Comparison of ENCODE assay signal across 19 cellular contexts in the genomic region with DNA sequence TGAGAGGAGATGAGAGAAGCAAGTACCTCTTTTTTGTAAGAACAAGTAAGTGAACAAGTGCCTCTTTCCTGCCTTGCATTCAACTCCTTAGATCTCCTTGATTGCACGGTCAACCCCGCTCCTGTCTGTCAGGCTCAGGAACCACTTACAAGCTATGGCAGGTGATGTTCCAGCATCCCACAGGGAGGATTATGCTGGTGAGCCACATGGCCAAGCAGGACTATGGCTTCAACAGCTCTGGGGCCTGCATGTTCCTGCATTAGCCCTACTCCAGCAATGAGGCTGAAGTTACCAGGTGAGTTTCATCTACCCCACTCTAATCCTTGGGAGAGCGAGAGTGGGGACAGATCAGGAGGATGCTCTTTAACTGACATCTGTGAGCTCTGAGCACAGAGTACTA.
"Had no signal": no experiment of that assay in that cellular context is flagged by ENCODE, and none has a peak within 500 bp of the region (broad histone marks: within the 10 kb centered on the region; RNA-seq: fewer than 3 reads in every experiment).

No MANE protein-coding gene starts in this region.

- H3K27ac ChIP-seq: colonic mucosa, parathyroid adenoma, psoas muscle, right lobe of liver, skin epidermis, thyroid gland, upper lobe of left lung, uterus had no signal

- ATAC-seq: mucosa of descending colon, psoas muscle, right lobe of liver had no signal

- H3K9me3 Mint-ChIP-seq: nephron had no signal

- DNase-seq: colonic mucosa; effector CD4-positive, alpha-beta T cell; foreskin melanocyte; hippocampal formation; kidney glomerular epithelial cell; mammary epithelial cell; mucosa of descending colon; occipital lobe; psoas muscle; retina; stimulated activated CD4-positive, alpha-beta T cell treated with anti-CD3 and anti-CD28 coated beads, Interleukin-12 subunit alpha, Interleukin-12 subunit beta, amount 100 ng/mL, for 4 hours; stimulated activated naive CD4-positive, alpha-beta T cell treated with Interleukin-2 at 50 U/mL for 16 hours; thyroid gland; uterus had no signal

- H3K4me3 ChIP-seq: colonic mucosa, mucosa of descending colon, psoas muscle, right lobe of liver, skin epidermis, thyroid gland, upper lobe of left lung, uterus had no signal

- H3K4me3 Mint-ChIP-seq: nephron had no signal

- H3K27ac Mint-ChIP-seq: nephron had no signal
